Comparison of ENCODE assay signal across 9 cellular contexts in the genomic region with DNA sequence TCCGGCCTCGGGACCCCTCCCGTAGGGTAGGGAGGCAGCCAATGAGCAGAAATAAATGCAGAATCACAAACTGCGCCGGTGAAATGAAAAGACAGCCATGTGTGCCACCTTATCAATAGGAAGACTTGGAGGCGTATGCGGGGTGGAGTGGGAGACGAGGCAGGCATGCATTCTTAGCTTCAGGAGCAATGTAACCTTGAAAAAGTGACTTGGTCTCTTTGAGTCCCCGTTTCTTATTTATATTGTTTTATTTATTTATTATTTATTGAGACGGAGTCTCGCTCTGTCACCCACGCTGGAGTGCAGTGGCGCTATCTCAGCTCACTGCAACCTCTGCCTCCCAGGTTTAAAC. TPM values are rescaled to one million over a fixed set of nuclear protein-coding genes. Genes with fewer than 3 reads are reported as not detected.
A peak's percentile ranks its signal among the peaks of the same experiment; 100 is the strongest.
DNase-seq lines count a peak whose midpoint lies in the region; ATAC-seq and TF ChIP-seq lines count a peak whose summit lies in the region.
"Had no signal": no experiment of that assay in that cellular context is flagged by ENCODE, and none has a peak within 500 bp of the region (broad histone marks: within the 10 kb centered on the region; RNA-seq: fewer than 3 reads in every experiment).

No MANE protein-coding gene starts in this region.

- peak overlapping the region; percentile 78 for H3K4me3 Mint-ChIP-seq in T-helper 1 cell treated with Interleukin-12 subunit alpha and Interleukin-12 subunit beta and Interleukin-4 antibody, amounts not matched to agents 30 μg/mL and 1 μg/mL, for 36 hours
- peak overlapping the region; percentile 83 for H3K4me3 Mint-ChIP-seq in stimulated activated memory B cell treated with anti-CD40 and anti-IgM and Interleukin-4, amounts not matched to agents 10 μg/mL and 1 μg/mL and 100 μg/mL, for 72 hours

- peaks cover 15% of the 10 kb centered on the region for H3K4me1 Mint-ChIP-seq in T-helper 1 cell treated with Interleukin-12 subunit alpha and Interleukin-12 subunit beta and Interleukin-4 antibody, amounts not matched to agents 30 μg/mL and 1 μg/mL, for 36 hours (ENCODE audit: low read depth)
- H3K4me1 Mint-ChIP-seq in stimulated activated memory B cell treated with anti-CD40 and anti-IgM and Interleukin-4, amounts not matched to agents 10 μg/mL and 1 μg/mL and 100 μg/mL, for 72 hours = peaks cover 25% of the 10 kb centered on the region

- H3K27ac Mint-ChIP-seq in T-helper 1 cell treated with Interleukin-12 subunit alpha and Interleukin-12 subunit beta and Interleukin-4 antibody, amounts not matched to agents 30 μg/mL and 1 μg/mL, for 36 hours = no peak overlapping the region
- peak overlapping the region; percentile 90 for H3K27ac Mint-ChIP-seq in stimulated activated memory B cell treated with anti-CD40 and anti-IgM and Interleukin-4, amounts not matched to agents 10 μg/mL and 1 μg/mL and 100 μg/mL, for 72 hours

- TF ChIP-seq POLR2A in gastroesophageal sphincter (IDR thresholded peaks at IDR 0.05) = no peak

- peaks cover 4% of the 10 kb centered on the region for H3K27me3 Mint-ChIP-seq in T-helper 1 cell treated with Interleukin-12 subunit alpha and Interleukin-12 subunit beta and Interleukin-4 antibody, amounts not matched to agents 30 μg/mL and 1 μg/mL, for 36 hours (ENCODE audit: low read depth)
- peaks cover 10% of the 10 kb centered on the region for H3K27me3 Mint-ChIP-seq in stimulated activated memory B cell treated with anti-CD40 and anti-IgM and Interleukin-4, amounts not matched to agents 10 μg/mL and 1 μg/mL and 100 μg/mL, for 72 hours

- DNase-seq in T-helper 1 cell = no peak
- DNase-seq in SJSA1 (ENCODE audit: low read depth in 1 of 2, low spot score in 2 of 2) = no peak
- DNase-seq in C1 segment of cervical spinal cord (lab: John Stamatoyannopoulos, UW) = no peak
- no peak for DNase-seq in stimulated activated CD4-positive, alpha-beta T cell treated with anti-CD3 and anti-CD28 coated beads, Interleukin-12 subunit alpha, Interleukin-12 subunit beta, amount 100 ng/mL, for 4 hours
- no peak for DNase-seq in HEK293T (ENCODE audit: extremely low spot score)

- H3K4me3 ChIP-seq in SJSA1 = peak overlapping the region; percentile 32
- H3K4me3 ChIP-seq in gastroesophageal sphincter = peak overlapping the region in 1 of 2 donors; percentile 53

- H3K4me1 ChIP-seq in SJSA1 (replicated peaks) (peaks cover 5% of the 10 kb centered on the region), gastroesophageal sphincter (peaks cover 0 to 12% (median 0%) of the 10 kb centered on the region in 3 donors)

- H3K27me3 ChIP-seq in SJSA1 (replicated peaks) (no peaks in the 10 kb centered on the region), gastroesophageal sphincter (no peaks in the 10 kb centered on the region)

- peaks cover 4% of the 10 kb centered on the region for H3K9me3 Mint-ChIP-seq in T-helper 1 cell treated with Interleukin-12 subunit alpha and Interleukin-12 subunit beta and Interleukin-4 antibody, amounts not matched to agents 30 μg/mL and 1 μg/mL, for 36 hours
- H3K9me3 Mint-ChIP-seq in stimulated activated memory B cell treated with anti-CD40 and anti-IgM and Interleukin-4, amounts not matched to agents 10 μg/mL and 1 μg/mL and 100 μg/mL, for 72 hours = no peaks in the 10 kb centered on the region

- no peak for TF ChIP-seq EP300 in gastroesophageal sphincter (IDR thresholded peaks at IDR 0.05)

- WGBS in gastroesophageal sphincter (ENCODE audit: low coverage in 1 of 2), 2 donors = 36 to 57% methylated on average over 10 to 13 of the region's 13 CpGs

- no peak overlapping the region for H3K27ac ChIP-seq in SJSA1
- H3K27ac ChIP-seq in gastroesophageal sphincter = peak overlapping the region in 3 of 4 donors; percentile 86 to 91 (median 86)

- POLR2A ChIA-PET in HEK293T (lab: Yijun Ruan, JAX) = interaction anchor here (0.6 to 1.9 kb wide), 7 partner anchors 13 to 245 kb away, joined by 3 to 11 read pairs (median 3); partner anchors contain the start of genes ISOC2, NAT14, UBE2S and ZNF628

- no peak for ATAC-seq in gastroesophageal sphincter
- no peak for ATAC-seq in stimulated activated memory B cell treated with anti-CD40 and anti-IgM and Interleukin-4, amounts not matched to agents 10 μg/mL and 1 μg/mL and 100 μg/mL, for 72 hours

- no peaks in the 10 kb centered on the region for H3K36me3 ChIP-seq in SJSA1
- H3K36me3 ChIP-seq in gastroesophageal sphincter = peaks cover 0 to 27% of the 10 kb centered on the region in 2 donors

- TF ChIP-seq CTCF in gastroesophageal sphincter (IDR thresholded peaks at IDR 0.05) = no peak

- H3K9me3 ChIP-seq in SJSA1 (replicated peaks) (peaks cover 7% of the 10 kb centered on the region), gastroesophageal sphincter (no peaks in the 10 kb centered on the region)

- H3K36me3 Mint-ChIP-seq in T-helper 1 cell treated with Interleukin-12 subunit alpha and Interleukin-12 subunit beta and Interleukin-4 antibody, amounts not matched to agents 30 μg/mL and 1 μg/mL, for 36 hours (ENCODE audit: low read depth) = peaks cover 4% of the 10 kb centered on the region
- no peaks in the 10 kb centered on the region for H3K36me3 Mint-ChIP-seq in stimulated activated memory B cell treated with anti-CD40 and anti-IgM and Interleukin-4, amounts not matched to agents 10 μg/mL and 1 μg/mL and 100 μg/mL, for 72 hours

- CTCF ChIA-PET in HEK293T (lab: Yijun Ruan, JAX) = interaction anchor here (0.7 to 1.9 kb wide), 6 partner anchors 9 to 77 kb away, joined by 3 to 24 read pairs (median 4); partner anchors contain the start of genes SSC5D and ZNF579

TF ChIP-seq in HEK293T, 16 proteins besides CTCF, POLR2A, EP300 and RAD21:
- TF ChIP-seq ARNT (IDR thresholded peaks at IDR 0.05) = no peak
- no peak for TF ChIP-seq SP1 (IDR thresholded peaks at IDR 0.05)
- no peak for TF ChIP-seq SUZ12 (IDR thresholded peaks at IDR 0.05)
- TF ChIP-seq HDGF (IDR thresholded peaks at IDR 0.05; ENCODE audit: borderline replicate concordance) = no peak
- TF ChIP-seq CTBP1 (IDR thresholded peaks at IDR 0.05; ENCODE audit: borderline replicate concordance) = no peak
- TF ChIP-seq FOXK2 (IDR thresholded peaks at IDR 0.05) = no peak
- TF ChIP-seq BHLHE40 (IDR thresholded peaks at IDR 0.05; ENCODE audit: borderline replicate concordance) = no peak
- no peak for TF ChIP-seq PKNOX1 (IDR thresholded peaks at IDR 0.05)
- no peak for TF ChIP-seq FOXM1 (IDR thresholded peaks at IDR 0.05; ENCODE audit: borderline replicate concordance)
- TF ChIP-seq LEF1 (IDR thresholded peaks at IDR 0.05; ENCODE audit: borderline replicate concordance) = no peak
- no peak for TF ChIP-seq ZNF384 (IDR thresholded peaks at IDR 0.05)
- TF ChIP-seq NFRKB (IDR thresholded peaks at IDR 0.05) = no peak
- TF ChIP-seq FOXA1 (IDR thresholded peaks at IDR 0.05) = no peak
- TF ChIP-seq L3MBTL2 (conservative IDR thresholded peaks at IDR 0.05) = no peak
- no peak for TF ChIP-seq ELF4 (IDR thresholded peaks at IDR 0.05)
TF ChIP-seq in HEK293T: peak in this region for 0.

RNA-seq across cellular contexts. Expression of gene SSC5D, which starts 16.0 kb away (rescaled TPM):
- not detected in 2 replicates for total RNA-seq in SJSA1 (2014; rRNA removed; shearing (Covaris generic))
- 10 to 100 TPM in 3 of 4 donors, 1 to 10 TPM in 1; 6.3 to 39.2 (median 23.5) TPM for total RNA-seq in gastroesophageal sphincter

RNA-seq across cellular contexts. Expression of gene NAT14, which starts 19.2 kb away (rescaled TPM):
- 10.9 and 12.1 TPM in 2 replicates for total RNA-seq in SJSA1 (2014; rRNA removed; shearing (Covaris generic))
- 10 to 100 TPM in 1 of 4 donors, 1 to 10 TPM in 3; 7.4 to 14.0 (median 7.9) TPM for total RNA-seq in gastroesophageal sphincter

RNA-seq across cellular contexts. Expression of gene ZNF628, which starts 27.8 kb away (rescaled TPM):
- total RNA-seq in SJSA1 (2014; rRNA removed; shearing (Covaris generic)) = 1.1 and 4.1 TPM in 2 replicates
- total RNA-seq in gastroesophageal sphincter = 10 to 100 TPM in 1 of 4 donors, 1 to 10 TPM in 3; 2.4 to 13.0 (median 4.9) TPM

RNA-seq across cellular contexts. Expression of gene SBK2, which starts 32.7 kb away (rescaled TPM):
- total RNA-seq in SJSA1 (2014; rRNA removed; shearing (Covaris generic)) = not detected in 2 replicates
- not detected for total RNA-seq in gastroesophageal sphincter
- total RNA-seq: renal cortical epithelial cell had no signal

RNA-seq across cellular contexts. Expression of gene C19orf85, which starts 39.7 kb away (rescaled TPM):
- not detected in 2 replicates for total RNA-seq in SJSA1 (2014; rRNA removed; shearing (Covaris generic))
- not detected for total RNA-seq in gastroesophageal sphincter
- total RNA-seq: renal cortical epithelial cell had no signal
